10 cellular contexts compared by ENCODE assay signal in the genomic region with DNA sequence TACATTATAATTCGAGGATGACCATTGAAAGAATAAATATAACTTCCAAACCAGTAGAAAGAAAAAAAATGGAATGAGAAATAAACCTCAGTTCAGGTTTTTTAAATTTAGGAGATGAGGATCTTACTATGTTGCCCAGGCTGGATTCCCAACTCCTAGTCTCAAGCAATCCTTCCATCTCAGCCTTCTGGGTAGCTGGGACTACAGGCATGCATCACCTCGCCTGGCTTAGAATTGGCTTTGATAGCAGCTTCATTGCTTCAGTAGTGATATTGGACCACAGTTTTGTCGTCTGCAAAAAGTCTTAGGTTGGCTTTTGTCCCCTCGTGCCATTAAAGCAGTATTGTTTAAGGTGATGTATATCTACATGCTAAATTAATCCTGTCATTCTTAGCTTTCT. TPM values are rescaled to one million over a fixed set of nuclear protein-coding genes. Genes with fewer than 3 reads are reported as not detected.
DNase-seq lines count a peak whose midpoint lies in the region; ATAC-seq and TF ChIP-seq lines count a peak whose summit lies in the region.
"Had no signal": no experiment of that assay in that cellular context is flagged by ENCODE, and none has a peak within 500 bp of the region (broad histone marks: within the 10 kb centered on the region; RNA-seq: fewer than 3 reads in every experiment).

No MANE protein-coding gene starts in this region.

- peak overlapping the region; percentile 3 for H3K27ac ChIP-seq in CD8-positive, alpha-beta T cell (ENCODE audit: low read depth, low read length)
- H3K27ac ChIP-seq in naive thymus-derived CD4-positive, alpha-beta T cell (ENCODE audit: low read depth, low read length) = peak overlapping the region; percentile 91
- H3K27ac ChIP-seq: body of pancreas had no signal

- peaks cover 23% of the 10 kb centered on the region for H3K4me1 ChIP-seq in CD8-positive, alpha-beta T cell (ENCODE audit: insufficient read depth, low read length)
- peaks cover 16% of the 10 kb centered on the region for H3K4me1 ChIP-seq in adipocyte (ENCODE audit: control insufficient read depth, insufficient read depth, low read length)
- H3K4me1 ChIP-seq in naive thymus-derived CD4-positive, alpha-beta T cell (ENCODE audit: control insufficient read depth in 2 of 2, insufficient read depth in 2 of 2, low read length in 2 of 2) = peaks cover 16 to 18% of the 10 kb centered on the region in 2 donors

- peak overlapping the region; percentile 45 for H3K9ac ChIP-seq in adipocyte (ENCODE audit: low read length)

- no peaks in the 10 kb centered on the region for H3K36me3 ChIP-seq in CD8-positive, alpha-beta T cell (ENCODE audit: insufficient read depth, low read length)
- H3K36me3 ChIP-seq in adipocyte (ENCODE audit: control insufficient read depth, insufficient read depth, low read length, severe bottlenecking) = no peaks in the 10 kb centered on the region
- peaks cover 0 to 14% (median 0%) of the 10 kb centered on the region in 3 experiments for H3K36me3 ChIP-seq in naive thymus-derived CD4-positive, alpha-beta T cell (ENCODE audit: control insufficient read depth in 2 of 3, insufficient read depth in 3 of 3, low read length in 3 of 3)

- peaks cover 42% of the 10 kb centered on the region for H3K4me1 Mint-ChIP-seq in CD8-positive, alpha-beta T cell (ENCODE audit: low read depth)
- H3K4me1 Mint-ChIP-seq in IgD-negative memory B cell = peaks cover 26 to 52% (median 30%) of the 10 kb centered on the region in 3 donors
- peaks cover 20 to 52% (median 42%) of the 10 kb centered on the region in 7 donors for H3K4me1 Mint-ChIP-seq in naive thymus-derived CD4-positive, alpha-beta T cell

- no peak for TF ChIP-seq CTCF in CD8-positive, alpha-beta T cell (IDR thresholded peaks at IDR 0.05)

- no peaks in the 10 kb centered on the region for H3K9me3 Mint-ChIP-seq in CD8-positive, alpha-beta T cell
- no peaks in the 10 kb centered on the region for H3K9me3 Mint-ChIP-seq in IgD-negative memory B cell
- H3K9me3 Mint-ChIP-seq in naive thymus-derived CD4-positive, alpha-beta T cell = peaks cover 0 to 10% (median 0%) of the 10 kb centered on the region in 11 donors

- no peaks in the 10 kb centered on the region for H3K27me3 Mint-ChIP-seq in CD8-positive, alpha-beta T cell (ENCODE audit: low read depth)
- no peaks in the 10 kb centered on the region for H3K27me3 Mint-ChIP-seq in IgD-negative memory B cell
- no peaks in the 10 kb centered on the region for H3K27me3 Mint-ChIP-seq in naive thymus-derived CD4-positive, alpha-beta T cell

- H3K27ac Mint-ChIP-seq in CD8-positive, alpha-beta T cell = peak overlapping the region; percentile 93
- peak overlapping the region; percentile 87 to 98 (median 97) for H3K27ac Mint-ChIP-seq in IgD-negative memory B cell
- peak overlapping the region; percentile 77 to 98 (median 91) for H3K27ac Mint-ChIP-seq in naive thymus-derived CD4-positive, alpha-beta T cell

- peaks cover 26% of the 10 kb centered on the region for H3K36me3 Mint-ChIP-seq in CD8-positive, alpha-beta T cell
- peaks cover 3% of the 10 kb centered on the region for H3K36me3 Mint-ChIP-seq in IgD-negative memory B cell
- H3K36me3 Mint-ChIP-seq in naive thymus-derived CD4-positive, alpha-beta T cell = peaks cover 0 to 9% (median 0%) of the 10 kb centered on the region in 5 donors

- no peak overlapping the region for H3K4me3 ChIP-seq in CD8-positive, alpha-beta T cell (ENCODE audit: low read depth, low read length)
- H3K4me3 ChIP-seq in adipocyte (ENCODE audit: low read length) = peak overlapping the region; percentile 75
- no peak overlapping the region for H3K4me3 ChIP-seq in naive thymus-derived CD4-positive, alpha-beta T cell (ENCODE audit: low read length)
- H3K4me3 ChIP-seq: body of pancreas, gastrocnemius medialis had no signal

- no peak for DNase-seq in CD8-positive, alpha-beta T cell
- no peak for DNase-seq in adipocyte (ENCODE audit: low read depth)
- no peak for DNase-seq in naive thymus-derived CD4-positive, alpha-beta T cell
- no peak for DNase-seq in DMS 273 (lab: John Stamatoyannopoulos, UW; ENCODE audit: unreplicated experiment)
- no peak for DNase-seq in glomerular visceral epithelial cell (ENCODE audit: extremely low spot score)
- DNase-seq: body of pancreas, gastrocnemius medialis had no signal

- intact Hi-C loops in CD8-positive, alpha-beta T cell (cut with DNase I, micrococcal nuclease) = loop anchor here (1.0 to 10.0 kb wide), 5 partner anchors 22 to 852 kb away; partner anchors contain the start of genes BTBD19 (in 1 of the 2), DYNLT4 (in 1 of the 2), IPP (in 1 of the 2) and KIF2C (in 1 of the 2)
- intact Hi-C loops in naive thymus-derived CD4-positive, alpha-beta T cell (cut with micrococcal nuclease) = loop anchor here in 1 of 2 donors (1.0 to 5.0 kb wide), 2 partner anchors 217 to 256 kb away; partner anchors contain the start of gene MAST2

- H3K9me3 ChIP-seq in CD8-positive, alpha-beta T cell (ENCODE audit: low read length) = no peaks in the 10 kb centered on the region
- no peaks in the 10 kb centered on the region for H3K9me3 ChIP-seq in adipocyte (ENCODE audit: control insufficient read depth, low read length)
- no peaks in the 10 kb centered on the region for H3K9me3 ChIP-seq in naive thymus-derived CD4-positive, alpha-beta T cell (ENCODE audit: control insufficient read depth in 2 of 3, low read length in 3 of 3)
- H3K9me3 ChIP-seq: body of pancreas, gastrocnemius medialis had no signal

- ATAC-seq in CD8-positive, alpha-beta T cell = no peak
- ATAC-seq in naive thymus-derived CD4-positive, alpha-beta T cell = no peak
- ATAC-seq in GM18873 (IDR thresholded peaks at IDR 0.05; ENCODE audit: low FRiP score, unreplicated experiment) (no peak), HG02678 (IDR thresholded peaks at IDR 0.05; ENCODE audit: unreplicated experiment) (no peak)
- ATAC-seq: body of pancreas, gastrocnemius medialis had no signal

- CTCF ChIA-PET in CD8-positive, alpha-beta T cell (lab: Charles Lee) = no interaction called here
- CTCF ChIA-PET in naive thymus-derived CD4-positive, alpha-beta T cell (lab: Charles Lee) = no interaction called here

- H3K4me3 Mint-ChIP-seq in CD8-positive, alpha-beta T cell = peak overlapping the region; percentile 92
- peak overlapping the region; percentile 83 to 97 (median 97) for H3K4me3 Mint-ChIP-seq in IgD-negative memory B cell
- H3K4me3 Mint-ChIP-seq in naive thymus-derived CD4-positive, alpha-beta T cell = peak overlapping the region; percentile 75 to 100 (median 94)

- POLR2A ChIA-PET in CD8-positive, alpha-beta T cell (lab: Charles Lee) = no interaction called here
- POLR2A ChIA-PET in naive thymus-derived CD4-positive, alpha-beta T cell (lab: Charles Lee) = interaction anchor here (0.6 to 0.9 kb wide), 5 partner anchors 10 to 714 kb away, joined by 3 to 4 read pairs (median 3); no protein-coding TSS in a partner anchor

- H3K27me3 ChIP-seq in CD8-positive, alpha-beta T cell (ENCODE audit: insufficient read depth, low read length) = no peaks in the 10 kb centered on the region
- no peaks in the 10 kb centered on the region for H3K27me3 ChIP-seq in adipocyte (replicated peaks; ENCODE audit: control insufficient read depth, insufficient read depth, low read length)
- no peaks in the 10 kb centered on the region for H3K27me3 ChIP-seq in naive thymus-derived CD4-positive, alpha-beta T cell (ENCODE audit: control insufficient read depth in 2 of 2, insufficient read depth in 2 of 2, low read length in 2 of 2)
- H3K27me3 ChIP-seq: body of pancreas, gastrocnemius medialis had no signal

RNA-seq across cellular contexts. Expression of gene NASP, which starts 2.9 kb away (rescaled TPM):
- 100 to 1,000 TPM; 106 to 112 TPM for total RNA-seq in CD8-positive, alpha-beta T cell
- polyA plus RNA-seq in IgD-negative memory B cell = 116 TPM
- total RNA-seq in naive thymus-derived CD4-positive, alpha-beta T cell = 100 to 1,000 TPM in 2 of 5 experiments, 10 to 100 TPM in 3; 70.5 to 173 (median 84.0) TPM
- 100 to 1,000 TPM in 1 of 2 donors, 10 to 100 TPM in 1; 78.9 to 108 TPM for polyA plus RNA-seq in naive thymus-derived CD4-positive, alpha-beta T cell

RNA-seq across cellular contexts. Expression of gene AKR1A1, which starts 36.1 kb away (rescaled TPM):
- 10 to 100 TPM; 27.2 to 31.9 TPM for total RNA-seq in CD8-positive, alpha-beta T cell
- polyA plus RNA-seq in IgD-negative memory B cell = 117 TPM
- 100 to 1,000 TPM in 1 of 5 experiments, 10 to 100 TPM in 4; 47.5 to 155 (median 69.3) TPM for total RNA-seq in naive thymus-derived CD4-positive, alpha-beta T cell
- polyA plus RNA-seq in naive thymus-derived CD4-positive, alpha-beta T cell = 10 to 100 TPM; 81.2 to 92.6 TPM

RNA-seq across cellular contexts. Expression of gene CCDC17, which starts 37.1 kb away (rescaled TPM):
- 1 to 10 TPM; 3.8 to 4.5 TPM for total RNA-seq in CD8-positive, alpha-beta T cell
- polyA plus RNA-seq in IgD-negative memory B cell = 0.60 TPM
- total RNA-seq in naive thymus-derived CD4-positive, alpha-beta T cell = 1 to 10 TPM; 5.0 to 9.6 (median 5.5) TPM
- polyA plus RNA-seq in naive thymus-derived CD4-positive, alpha-beta T cell = under 1 TPM in 1 of 2 donors, not detected in 1; 0.18 TPM
